ENCODE assay signal across 26 cellular contexts in the genomic region with DNA sequence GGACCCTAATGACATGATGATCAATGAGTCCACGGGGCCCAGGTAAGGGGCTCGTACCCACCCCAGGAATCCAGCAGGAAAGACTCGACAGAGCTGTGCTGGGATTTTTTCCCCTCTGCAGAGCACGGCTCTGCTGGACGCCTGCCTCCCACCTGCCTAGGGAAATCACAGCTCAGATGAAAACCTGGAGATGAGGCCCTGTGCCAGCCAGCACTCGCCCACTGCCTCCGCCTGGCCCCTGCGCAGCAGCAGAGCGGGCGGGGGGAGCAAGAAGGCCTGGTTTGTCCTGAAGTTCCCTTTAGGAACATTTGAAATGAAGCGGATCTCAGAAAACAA. TPM values are rescaled to one million over a fixed set of nuclear protein-coding genes. Genes with fewer than 3 reads are reported as not detected.
DNase-seq lines count a peak whose midpoint lies in the region; ATAC-seq and TF ChIP-seq lines count a peak whose summit lies in the region.
"Had no signal": no experiment of that assay in that cellular context is flagged by ENCODE, and none has a peak within 500 bp of the region (broad histone marks: within the 10 kb centered on the region; RNA-seq: fewer than 3 reads in every experiment).

No MANE protein-coding gene starts in this region.

- TF ChIP-seq CTCF in RWPE2 (IDR thresholded peaks at IDR 0.05; ENCODE audit: poor library complexity, severe bottlenecking) (no peak), WTC11 (IDR thresholded peaks at IDR 0.05) (no peak)

- H3K36me3 Mint-ChIP-seq in WTC11 = no peaks in the 10 kb centered on the region
- H3K36me3 Mint-ChIP-seq: activated naive CD8-positive, alpha-beta T cell treated with anti-CD3 and anti-CD28 coated beads, Interleukin-2, amount 10 ng/mL, durations not matched to agents 7 days and 5 days; stimulated activated effector memory CD8-positive, alpha-beta T cell treated with anti-CD3 and anti-CD28 coated beads, Interleukin-12 subunit alpha, Interleukin-12 subunit beta, amount 100 ng/mL, for 72 hours had no signal

- no peaks in the 10 kb centered on the region for H3K9me3 ChIP-seq in RWPE2 (ENCODE audit: severe bottlenecking)
- H3K9me3 ChIP-seq: right lobe of liver, SJCRH30 had no signal

- 0 out of 2 replicates have a peak, but pooled peaks cover 2% of the 10 kb centered on the region for H3K4me1 Mint-ChIP-seq in WTC11
- H3K4me1 Mint-ChIP-seq: activated CD4-positive, alpha-beta memory T cell treated with anti-CD3 and anti-CD28 coated beads, Interleukin-2, amount 10 ng/mL, durations not matched to agents 7 days and 5 days; activated naive CD8-positive, alpha-beta T cell treated with anti-CD3 and anti-CD28 coated beads, Interleukin-2, amount 10 ng/mL, durations not matched to agents 7 days and 5 days had no signal

- in situ Hi-C loops in G401 (cut with HindIII; ENCODE audit: low sequenced_read_pairs) = no loop called here

- peaks cover 14% of the 10 kb centered on the region for H3K4me1 ChIP-seq in RWPE2 (ENCODE audit: insufficient read depth, poor library complexity, severe bottlenecking)
- H3K4me1 ChIP-seq: right lobe of liver, SJCRH30 had no signal

- no peaks in the 10 kb centered on the region for H3K27me3 Mint-ChIP-seq in WTC11 (ENCODE audit: low read depth)

- peak; percentile 58; the same call in 1 of the 3 replicates for ATAC-seq in RWPE2 (ENCODE audit: low read depth)
- no peak for ATAC-seq in WTC11
- ATAC-seq: activated CD4-positive, CD25-positive, alpha-beta regulatory T cell treated with anti-CD3 and anti-CD28 coated beads, Interleukin-2, amount 50 U/mL, for 24 hours; HepG2; Panc1; right lobe of liver; stimulated activated effector memory CD8-positive, alpha-beta T cell treated with anti-CD3 and anti-CD28 coated beads, Interleukin-12 subunit alpha, Interleukin-12 subunit beta, amount 100 ng/mL, for 72 hours had no signal

- DNase-seq in G401 (ENCODE audit: low spot score) (peak; percentile 79), RWPE2 (ENCODE audit: low spot score) (no peak), epithelial cell of prostate (ENCODE audit: low read depth, low spot score) (no peak), posterior vena cava (ENCODE audit: low spot score) (peak; percentile 64), WTC11 (ENCODE audit: low spot score) (no peak), SHP77 treated with DMSO at 0.1 percent for 48 hours (lab: John Stamatoyannopoulos, UW) (no peak), kidney tubule cell (ENCODE audit: low spot score) (no peak)
- no peak for DNase-seq in activated CD8-positive, alpha-beta memory T cell treated with anti-CD3 and anti-CD28 coated beads for 24 hours
- DNase-seq: activated CD4-positive, alpha-beta memory T cell treated with anti-CD3 and anti-CD28 coated beads, Interleukin-2, amount 10 ng/mL, durations not matched to agents 7 days and 5 days; activated effector memory CD4-positive, alpha-beta T cell treated with Interleukin-2 at 50 U/mL for 16 hours; activated naive CD8-positive, alpha-beta T cell treated with anti-CD3 and anti-CD28 coated beads, Interleukin-2, amount 10 ng/mL, durations not matched to agents 7 days and 5 days; Calu3; NCI-H524; SJCRH30; stimulated activated CD4-positive, alpha-beta T cell treated with anti-CD3 and anti-CD28 coated beads, Interleukin-4, amount 100 ng/mL, for 24 hours; T-helper 1 cell had no signal

- CTCF ChIA-PET in WTC11 (lab: Charles Lee) = no interaction called here

- POLR2A ChIA-PET in WTC11 (lab: Charles Lee) = no interaction called here

- no peaks in the 10 kb centered on the region for H3K27me3 ChIP-seq in RWPE2 (ENCODE audit: insufficient read depth, poor library complexity, severe bottlenecking)
- H3K27me3 ChIP-seq: right lobe of liver had no signal

- H3K9me3 Mint-ChIP-seq in WTC11 = no peaks in the 10 kb centered on the region
- H3K9me3 Mint-ChIP-seq: activated CD4-positive, alpha-beta memory T cell treated with anti-CD3 and anti-CD28 coated beads, Interleukin-2, amount 10 ng/mL, durations not matched to agents 7 days and 5 days; activated naive CD8-positive, alpha-beta T cell treated with anti-CD3 and anti-CD28 coated beads, Interleukin-2, amount 10 ng/mL, durations not matched to agents 7 days and 5 days; nephron; stimulated activated effector memory CD8-positive, alpha-beta T cell treated with anti-CD3 and anti-CD28 coated beads, Interleukin-12 subunit alpha, Interleukin-12 subunit beta, amount 100 ng/mL, for 72 hours had no signal

- no peak overlapping the region for H3K4me3 ChIP-seq in RWPE2 (ENCODE audit: severe bottlenecking)
- H3K4me3 ChIP-seq: right lobe of liver, SJCRH30 had no signal

- H3K36me3 ChIP-seq in RWPE2 (ENCODE audit: low read depth) = no peaks in the 10 kb centered on the region
- H3K36me3 ChIP-seq: right lobe of liver, SJCRH30 had no signal

- no peak overlapping the region for H3K4me3 Mint-ChIP-seq in WTC11
- H3K4me3 Mint-ChIP-seq: activated CD4-positive, alpha-beta memory T cell treated with anti-CD3 and anti-CD28 coated beads, Interleukin-2, amount 10 ng/mL, durations not matched to agents 7 days and 5 days; activated naive CD8-positive, alpha-beta T cell treated with anti-CD3 and anti-CD28 coated beads, Interleukin-2, amount 10 ng/mL, durations not matched to agents 7 days and 5 days; nephron; stimulated activated effector memory CD8-positive, alpha-beta T cell treated with anti-CD3 and anti-CD28 coated beads, Interleukin-12 subunit alpha, Interleukin-12 subunit beta, amount 100 ng/mL, for 72 hours had no signal

- H3K27ac ChIP-seq in RWPE2 (ENCODE audit: poor library complexity, severe bottlenecking) (peak overlapping the region; percentile 74), epithelial cell of prostate (peak overlapping the region; percentile 57)
- H3K27ac ChIP-seq: right lobe of liver, SJCRH30 had no signal

- intact Hi-C loops in posterior vena cava (cut with DNase I) = no loop called here

- no peak overlapping the region for H3K27ac Mint-ChIP-seq in WTC11
- H3K27ac Mint-ChIP-seq: activated CD4-positive, alpha-beta memory T cell treated with anti-CD3 and anti-CD28 coated beads, Interleukin-2, amount 10 ng/mL, durations not matched to agents 7 days and 5 days; activated naive CD8-positive, alpha-beta T cell treated with anti-CD3 and anti-CD28 coated beads, Interleukin-2, amount 10 ng/mL, durations not matched to agents 7 days and 5 days; stimulated activated effector memory CD8-positive, alpha-beta T cell treated with anti-CD3 and anti-CD28 coated beads, Interleukin-12 subunit alpha, Interleukin-12 subunit beta, amount 100 ng/mL, for 72 hours had no signal

TF ChIP-seq in WTC11, 78 proteins besides CTCF, POLR2A, EP300 and RAD21 (continues in another document):
- TF ChIP-seq FOXP4 (CRISPR knock-in tag; IDR thresholded peaks at IDR 0.05) = no peak
- TF ChIP-seq, protein P1, sequence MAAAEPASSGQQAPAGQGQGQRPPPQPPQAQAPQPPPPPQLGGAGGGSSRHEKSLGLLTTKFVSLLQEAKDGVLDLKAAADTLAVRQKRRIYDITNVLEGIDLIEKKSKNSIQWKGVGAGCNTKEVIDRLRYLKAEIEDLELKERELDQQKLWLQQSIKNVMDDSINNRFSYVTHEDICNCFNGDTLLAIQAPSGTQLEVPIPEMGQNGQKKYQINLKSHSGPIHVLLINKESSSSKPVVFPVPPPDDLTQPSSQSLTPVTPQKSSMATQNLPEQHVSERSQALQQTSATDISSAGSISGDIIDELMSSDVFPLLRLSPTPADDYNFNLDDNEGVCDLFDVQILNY (CRISPR knock-in tag; IDR thresholded peaks at IDR 0.05) = no peak
- TF ChIP-seq ZNF263 (CRISPR knock-in tag; IDR thresholded peaks at IDR 0.05; ENCODE audit: low read depth) = no peak
- no peak for TF ChIP-seq PREB (CRISPR knock-in tag; IDR thresholded peaks at IDR 0.05; ENCODE audit: borderline replicate concordance)
- TF ChIP-seq IRF1 (CRISPR knock-in tag; IDR thresholded peaks at IDR 0.05) = no peak
- TF ChIP-seq TEAD4 (CRISPR knock-in tag; IDR thresholded peaks at IDR 0.05) = no peak
- TF ChIP-seq JAZF1 (CRISPR knock-in tag; IDR thresholded peaks at IDR 0.05) = no peak
- TF ChIP-seq ATF1 (CRISPR knock-in tag; IDR thresholded peaks at IDR 0.05) = no peak
- TF ChIP-seq GABPB1 (CRISPR knock-in tag; IDR thresholded peaks at IDR 0.05) = no peak
- no peak for TF ChIP-seq CREM (CRISPR knock-in tag; IDR thresholded peaks at IDR 0.05)

RNA-seq across cellular contexts. Expression of gene RBFOX3, which starts 48.1 kb away (rescaled TPM):
- total RNA-seq in G401 (2014; rRNA removed; shearing (Covaris generic)) = not detected in 2 replicates
- total RNA-seq in posterior vena cava = 10 to 100 TPM in 1 of 2 donors, 1 to 10 TPM in 1; 7.1 to 21.6 TPM
- total RNA-seq in WTC11 (2021) = 19.9 to 25.8 TPM (median 24.4 TPM) in 3 replicates
- total RNA-seq: activated CD4-positive, alpha-beta memory T cell treated with anti-CD3 and anti-CD28 coated beads, Interleukin-2, amount 10 ng/mL, durations not matched to agents 7 days and 5 days; activated naive CD8-positive, alpha-beta T cell treated with anti-CD3 and anti-CD28 coated beads, Interleukin-2, amount 10 ng/mL, durations not matched to agents 7 days and 5 days; Calu3; Daoy; dermis microvascular lymphatic vessel endothelial cell; HepG2; LHCN-M2; lower leg skin; right lobe of liver had no signal

Comparison
In these comparisons a context has a peak if more than half of its experiments do, and no peak if none do; other contexts are left out.
1. DNase-seq: peak in G401 (single experiment) and posterior vena cava (single experiment); none in RWPE2 (single experiment), epithelial cell of prostate (single experiment), WTC11 (single experiment), SHP77 treated with DMSO at 0.1 percent for 48 hours (single experiment), kidney tubule cell (single experiment) and activated CD8-positive, alpha-beta memory T cell treated with anti-CD3 and anti-CD28 coated beads for 24 hours (single experiment).